27 cellular contexts compared by ENCODE assay signal in genomic region chr10:71247306-71247705, GRCh38. TPM values are rescaled to one million over a fixed set of nuclear protein-coding genes. Genes with fewer than 3 reads are reported as not detected.
DNase-seq lines count a peak whose midpoint lies in the region; ATAC-seq, FAIRE-seq and TF ChIP-seq lines count a peak whose summit lies in the region.
"Had no signal": no experiment of that assay in that cellular context is flagged by ENCODE, and none has a peak within 500 bp of the region (broad histone marks: within the 10 kb centered on the region; RNA-seq: fewer than 3 reads in every experiment).

No MANE protein-coding gene starts in this region.

- peak overlapping the region; percentile 55 to 57 for H3K9ac ChIP-seq in duodenal mucosa (ENCODE audit: low read depth in 1 of 2, low read length in 2 of 2)
- no peak overlapping the region for H3K9ac ChIP-seq in mesenchymal stem cell (ENCODE audit: low read length)
- H3K9ac ChIP-seq: parathyroid adenoma had no signal

- H2BK12ac ChIP-seq in mesenchymal stem cell (ENCODE audit: low read length in 2 of 2), result peak overlapping the region in 1 of 2 experiments; percentile 48

- H3K27me3 ChIP-seq in duodenal mucosa (ENCODE audit: control insufficient read depth in 1 of 2, insufficient read depth in 2 of 2, low read length in 2 of 2) (no peaks in the 10 kb centered on the region), mesenchymal stem cell (ENCODE audit: control insufficient read depth in 1 of 2, insufficient read depth in 1 of 2, low read length in 2 of 2) (peaks cover 0 to 60% of the 10 kb centered on the region in 2 experiments)
- H3K27me3 ChIP-seq: SJCRH30 had no signal

- no peak for TF ChIP-seq POLR2A in A549 (IDR thresholded peaks at IDR 0.05; ENCODE audit: low read length)

- H3K4me3 ChIP-seq in A549 (no peak overlapping the region), duodenal mucosa (ENCODE audit: low read depth in 1 of 2, low read length in 2 of 2) (no peak overlapping the region), mesenchymal stem cell (ENCODE audit: insufficient read depth in 1 of 2, low read depth in 1 of 2, low read length in 2 of 2) (no peak overlapping the region)
- H3K4me3 ChIP-seq: lower lobe of right lung, SJCRH30, thoracic aorta had no signal

- POLR2A ChIA-PET in A549 (lab: Yijun Ruan, JAX), result no interaction called here

- no peak for FAIRE-seq in A549 (lab: Jason Lieb, UNC)

- H3K4me1 ChIP-seq in A549, result peaks cover 8% of the 10 kb centered on the region; the same call in 2 of the 3 replicates
- peaks cover 47 to 63% of the 10 kb centered on the region in 2 donors for H3K4me1 ChIP-seq in duodenal mucosa (ENCODE audit: control insufficient read depth in 1 of 2, insufficient read depth in 2 of 2, low read length in 2 of 2)
- H3K4me1 ChIP-seq in mesenchymal stem cell (ENCODE audit: control insufficient read depth, insufficient read depth, low read depth, low read length), result peaks cover 5% of the 10 kb centered on the region
- H3K4me1 ChIP-seq: SJCRH30 had no signal

- CTCF ChIA-PET in A549 (lab: Yijun Ruan, JAX), result interaction anchor here (1.3 to 2.1 kb wide), 5 partner anchors 9 to 38 kb away, joined by 3 to 7 read pairs (median 4); no protein-coding TSS in a partner anchor

- no peak overlapping the region for H2AK5ac ChIP-seq in mesenchymal stem cell (ENCODE audit: low read length, severe bottlenecking)

- peak overlapping the region in 1 of 2 experiments; percentile 68 for H3K4ac ChIP-seq in mesenchymal stem cell (ENCODE audit: low read depth in 1 of 2, low read length in 2 of 2)

- peak overlapping the region; percentile 3 to 58 for H3K18ac ChIP-seq in mesenchymal stem cell (ENCODE audit: low read depth in 1 of 2, low read length in 2 of 2)

- no peaks in the 10 kb centered on the region for H3K79me1 ChIP-seq in mesenchymal stem cell (replicated peaks; ENCODE audit: low read length, poor library complexity, severe bottlenecking)

- no peak for DNase-seq in A549 (ENCODE audit: low read depth in 1 of 2, low spot score in 1 of 2)
- DNase-seq in LoVo (ENCODE audit: low spot score), result peak; percentile 38
- DNase-seq in mesenchymal stem cell, result no peak
- no peak for DNase-seq in dedifferentiated amniotic fluid mesenchymal stem cell (ENCODE audit: extremely low spot score)
- no peak for DNase-seq in COR-L47 (lab: John Stamatoyannopoulos, UW)
- DNase-seq in SKM-1 (lab: John Stamatoyannopoulos, UW; ENCODE audit: unreplicated experiment), result no peak
- no peak for DNase-seq in iPS-NIHi7 (ENCODE audit: extremely low spot score)
- DNase-seq: ACHN; activated CD4-positive, alpha-beta memory T cell treated with anti-CD3 and anti-CD28 coated beads, Interleukin-2, amount 10 ng/mL, durations not matched to agents 7 days and 5 days; activated naive CD4-positive, alpha-beta T cell treated with Interleukin-2 at 50 U/mL for 16 hours; activated T-cell treated with anti-CD3 and anti-CD28 coated beads, Interleukin-2, amount 50 U/mL, for 1 hour; amygdala; cerebellar nuclear complex; DMS 273 treated with DMSO at 0.1 percent for 48 hours; effector memory CD8-positive, alpha-beta T cell; immature natural killer cell; lower lobe of right lung; natural killer cell; NCI-H1694 treated with DMSO at 0.1 percent for 48 hours; NCI-H2227 treated with DMSO at 0.1 percent for 48 hours; NCI-H774; SJCRH30; stimulated activated CD4-positive, alpha-beta T cell treated with anti-CD3 and anti-CD28 coated beads, Interleukin-1b, Interleukin-23, amount 100 ng/mL, for 48 hours had no signal

- H3K27ac ChIP-seq in A549 (peak overlapping the region in 1 of 2 experiments; percentile 22; a peak in 3 of 6 replicates), duodenal mucosa (ENCODE audit: low read depth, low read length) (peak overlapping the region; percentile 34), mesenchymal stem cell (ENCODE audit: low read length, poor library complexity, severe bottlenecking) (no peak overlapping the region)
- H3K27ac ChIP-seq: lower lobe of right lung, parathyroid adenoma, SJCRH30, thoracic aorta had no signal

- peak overlapping the region; percentile 67 for H4K91ac ChIP-seq in mesenchymal stem cell (ENCODE audit: low read length)

- TF ChIP-seq CTCF in A549 (IDR thresholded peaks at IDR 0.05), result no peak

- ATAC-seq in A549, result peak in 1 of 2 experiments; percentile 10; a peak in 1 of 6 replicates
- ATAC-seq: effector memory CD8-positive, alpha-beta T cell; natural killer cell; stimulated activated memory B cell treated with anti-CD40 and anti-IgM and Interleukin-4, amounts not matched to agents 10 μg/mL and 1 μg/mL and 100 μg/mL, for 72 hours had no signal

- H3K9me3 ChIP-seq in A549 (no peaks in the 10 kb centered on the region), duodenal mucosa (ENCODE audit: control insufficient read depth in 1 of 2, low read length in 2 of 2) (no peaks in the 10 kb centered on the region), mesenchymal stem cell (ENCODE audit: control insufficient read depth, low read length) (no peaks in the 10 kb centered on the region)
- H3K9me3 ChIP-seq: lower lobe of right lung, SJCRH30, thoracic aorta had no signal

- no peaks in the 10 kb centered on the region for H3K36me3 ChIP-seq in duodenal mucosa (ENCODE audit: control insufficient read depth in 1 of 2, insufficient read depth in 2 of 2, low read length in 2 of 2)
- H3K36me3 ChIP-seq in mesenchymal stem cell (ENCODE audit: control insufficient read depth in 1 of 2, insufficient read depth in 2 of 2, low read depth in 1 of 2, low read length in 2 of 2), result no peaks in the 10 kb centered on the region
- H3K36me3 ChIP-seq: lower lobe of right lung, SJCRH30, thoracic aorta had no signal

- no peak for TF ChIP-seq EP300 in A549 (IDR thresholded peaks at IDR 0.05)

- H3K4me2 ChIP-seq in A549, result peak overlapping the region; percentile 5; the same call in 1 of the 3 replicates
- H3K4me2 ChIP-seq in mesenchymal stem cell (ENCODE audit: low read length, poor library complexity, severe bottlenecking), result no peak overlapping the region

- peak overlapping the region in 1 of 2 experiments; percentile 44 for H3K14ac ChIP-seq in mesenchymal stem cell (ENCODE audit: low read length in 2 of 2)

- 91% methylated on average over 4 of the region's 4 CpGs for WGBS in A549 (ENCODE audit: missing lambda C conversion rate)
- 79% methylated on average over 4 of the region's 4 CpGs for WGBS in mesenchymal stem cell

- peak overlapping the region; percentile 27 for H4K8ac ChIP-seq in mesenchymal stem cell (ENCODE audit: low read length)

- peak overlapping the region; percentile 73 for H2BK15ac ChIP-seq in mesenchymal stem cell (ENCODE audit: low read depth, poor library complexity, severe bottlenecking)

- H3K23ac ChIP-seq in mesenchymal stem cell (ENCODE audit: low read length in 2 of 2), result no peak overlapping the region

- no peak for TF ChIP-seq RAD21 in A549 (conservative IDR thresholded peaks at IDR 0.05 in 1 of 2, IDR thresholded peaks at IDR 0.05 in 1 of 2)

- H2AFZ ChIP-seq in mesenchymal stem cell (ENCODE audit: low read depth, low read length), result no peak overlapping the region
- H2AFZ ChIP-seq: parathyroid adenoma had no signal

- no peak overlapping the region for H2BK5ac ChIP-seq in mesenchymal stem cell (ENCODE audit: low read depth, low read length, poor library complexity, severe bottlenecking)

- peak overlapping the region; percentile 12 for H2BK120ac ChIP-seq in mesenchymal stem cell (ENCODE audit: low read depth, low read length)

TF ChIP-seq in A549, 52 proteins besides CTCF, POLR2A, EP300 and RAD21 (continues in another document):
- TF ChIP-seq ZSCAN20 (CRISPR knock-in tag; IDR thresholded peaks at IDR 0.05), result no peak
- no peak for TF ChIP-seq BHLHE40 (IDR thresholded peaks at IDR 0.05; ENCODE audit: low read depth, low read length)
- no peak for TF ChIP-seq TP53 (CRISPR knock-in tag; IDR thresholded peaks at IDR 0.05)
- no peak for TF ChIP-seq USF2 (IDR thresholded peaks at IDR 0.05)
- TF ChIP-seq HES2 (IDR thresholded peaks at IDR 0.05), result no peak
- TF ChIP-seq ATOH8 (CRISPR knock-in tag; IDR thresholded peaks at IDR 0.05; ENCODE audit: low read depth), result no peak
- TF ChIP-seq NPAS2 (CRISPR knock-in tag; IDR thresholded peaks at IDR 0.05; ENCODE audit: borderline replicate concordance), result no peak
- no peak for TF ChIP-seq PBX3 (IDR thresholded peaks at IDR 0.05)
- no peak for TF ChIP-seq ESRRA (IDR thresholded peaks at IDR 0.05; ENCODE audit: borderline replicate concordance, low read length)

RNA-seq across cellular contexts. Expression of gene UNC5B, which starts 34.9 kb away (rescaled TPM):
- polyA plus RNA-seq in A549 (2011; rRNA removed), result 1.0 and 1.3 TPM in 2 replicates
- 0.22 and 0.30 TPM in 2 replicates for polyA plus RNA-seq in A549 (2012; cell fraction: cytosol; rRNA removed)
- polyA plus RNA-seq in A549 (2012; cell fraction: nucleus; rRNA removed), result 0.72 and 0.83 TPM in 2 replicates
- polyA plus RNA-seq in A549 (2017; fragmentation: RNase III; extraction: RNeasy Plus Mini Kit Qiagen cat#74134 plus additional on column Dnase treatment), result 0.14 to 0.26 TPM (median 0.16 TPM) in 3 replicates
- 1.1 and 1.3 TPM in 2 replicates for polyA minus RNA-seq in A549 (2011; rRNA and poly(A)+ RNA removed)
- polyA plus RNA-seq in mesenchymal stem cell (2013, experiment 1 of 2), result 40.6 TPM
- 38.6 TPM for polyA plus RNA-seq in mesenchymal stem cell (2013, experiment 2 of 2)
